In genomic region chr2:163155279-163155883, GRCh38 we compare ENCODE assay signal across 8 cellular contexts.
DNase-seq lines count a peak whose midpoint lies in the region; ATAC-seq and TF ChIP-seq lines count a peak whose summit lies in the region.

No MANE protein-coding gene starts in this region.

- intact Hi-C loops in activated CD4-positive, alpha-beta T cell treated with anti-CD3 and anti-CD28 coated beads for 36 hours (cut with DNase I, micrococcal nuclease) = no loop called here

- H3K27ac ChIP-seq in MM.1S (ENCODE audit: low read length) (no peak overlapping the region), upper lobe of left lung (no peak overlapping the region)

- H2AFZ ChIP-seq in MM.1S (ENCODE audit: low read length) = no peak overlapping the region

- CTCF ChIA-PET in activated CD4-positive, alpha-beta T cell treated with anti-CD3 and anti-CD28 coated beads for 36 hours (lab: Charles Lee) = interaction anchor here (0.6 to 1.3 kb wide), 2 partner anchors 27 to 398 kb away, joined by 3 to 4 read pairs; no protein-coding TSS in a partner anchor
- CTCF ChIA-PET in activated CD4-positive, alpha-beta T cell treated with anti-CD3 and anti-CD28 coated beads, Interleukin-2, amount 10 ng/mL, durations not matched to agents 7 days and 5 days (lab: Charles Lee) = no interaction called here

- H4K20me1 ChIP-seq in MM.1S (ENCODE audit: insufficient read depth, low read length) = no peaks in the 10 kb centered on the region

- peaks cover 2% of the 10 kb centered on the region for H3K27me3 Mint-ChIP-seq in activated CD4-positive, alpha-beta T cell treated with anti-CD3 and anti-CD28 coated beads for 36 hours
- no peaks in the 10 kb centered on the region for H3K27me3 Mint-ChIP-seq in activated CD4-positive, alpha-beta T cell treated with anti-CD3 and anti-CD28 coated beads, Interleukin-2, amount 10 ng/mL, durations not matched to agents 7 days and 5 days

- H3K4me3 ChIP-seq in HFF-Myc (replicated peaks; ENCODE audit: low read depth, low read length) = no peak overlapping the region
- H3K4me3 ChIP-seq in MM.1S (ENCODE audit: low read length) = no peak overlapping the region
- no peak overlapping the region for H3K4me3 ChIP-seq in upper lobe of left lung

- H3K27me3 ChIP-seq in MM.1S (replicated peaks; ENCODE audit: insufficient read depth, low read length) (no peaks in the 10 kb centered on the region), upper lobe of left lung (no peaks in the 10 kb centered on the region)

- H3K4me3 Mint-ChIP-seq in activated CD4-positive, alpha-beta T cell treated with anti-CD3 and anti-CD28 coated beads for 36 hours = no peak overlapping the region
- H3K4me3 Mint-ChIP-seq in activated CD4-positive, alpha-beta T cell treated with anti-CD3 and anti-CD28 coated beads, Interleukin-2, amount 10 ng/mL, durations not matched to agents 7 days and 5 days = no peak overlapping the region

- no peaks in the 10 kb centered on the region for H3K9me2 ChIP-seq in MM.1S (replicated peaks; ENCODE audit: insufficient read depth, low read length)

- no peaks in the 10 kb centered on the region for H3K9me3 Mint-ChIP-seq in activated CD4-positive, alpha-beta T cell treated with anti-CD3 and anti-CD28 coated beads for 36 hours (ENCODE audit: low read depth)
- H3K9me3 Mint-ChIP-seq in activated CD4-positive, alpha-beta T cell treated with anti-CD3 and anti-CD28 coated beads, Interleukin-2, amount 10 ng/mL, durations not matched to agents 7 days and 5 days = no peaks in the 10 kb centered on the region

- H3K9me3 ChIP-seq in MM.1S (replicated peaks; ENCODE audit: insufficient read depth, low read length) (no peaks in the 10 kb centered on the region), upper lobe of left lung (no peaks in the 10 kb centered on the region)

- 19 to 30% methylated on average over 3 of the region's 3 CpGs for WGBS in upper lobe of left lung, 2 donors

- H3K36me3 Mint-ChIP-seq in activated CD4-positive, alpha-beta T cell treated with anti-CD3 and anti-CD28 coated beads for 36 hours (ENCODE audit: low read depth) = no peaks in the 10 kb centered on the region
- no peaks in the 10 kb centered on the region for H3K36me3 Mint-ChIP-seq in activated CD4-positive, alpha-beta T cell treated with anti-CD3 and anti-CD28 coated beads, Interleukin-2, amount 10 ng/mL, durations not matched to agents 7 days and 5 days (ENCODE audit: low read depth)

- H3K27ac Mint-ChIP-seq in activated CD4-positive, alpha-beta T cell treated with anti-CD3 and anti-CD28 coated beads for 36 hours = no peak overlapping the region
- H3K27ac Mint-ChIP-seq in activated CD4-positive, alpha-beta T cell treated with anti-CD3 and anti-CD28 coated beads, Interleukin-2, amount 10 ng/mL, durations not matched to agents 7 days and 5 days = no peak overlapping the region

- no peak overlapping the region for H3K4me2 ChIP-seq in MM.1S (ENCODE audit: low read depth, low read length)

- TF ChIP-seq CTCF in HFF-Myc (IDR thresholded peaks at IDR 0.05; ENCODE audit: low read depth, low read length, missing control alignments) (peak; percentile 29), MM.1S (IDR thresholded peaks at IDR 0.05; ENCODE audit: low read length) (peak; percentile 64), upper lobe of left lung (IDR thresholded peaks at IDR 0.05) (peak in 5 of 6 experiments; percentile 35 to 64 (median 40))

- peak; percentile 3 for DNase-seq in activated CD4-positive, alpha-beta T cell treated with anti-CD3 and anti-CD28 coated beads for 36 hours
- no peak for DNase-seq in activated CD4-positive, alpha-beta T cell treated with anti-CD3 and anti-CD28 coated beads, Interleukin-2, amount 10 ng/mL, durations not matched to agents 7 days and 5 days
- DNase-seq in HFF-Myc (ENCODE audit: extremely low read depth, low read depth) (no peak), MM.1S (peak; percentile 51), SW480 (ENCODE audit: low spot score) (peak; percentile 43), iPS DF 4.7 (ENCODE audit: extremely low read depth, low spot score) (peak; percentile 16), upper lobe of left lung (no peak), cortex of kidney (lab: John Stamatoyannopoulos, UW) (no peak)

- H3K4me1 ChIP-seq in MM.1S (ENCODE audit: low read length) (no peaks in the 10 kb centered on the region), upper lobe of left lung (no peaks in the 10 kb centered on the region)

- no peaks in the 10 kb centered on the region for H3F3A ChIP-seq in MM.1S (ENCODE audit: insufficient read depth, low read length)

- H3K79me2 ChIP-seq in MM.1S (ENCODE audit: low read length) = no peaks in the 10 kb centered on the region

- no peak overlapping the region for H3K9ac ChIP-seq in MM.1S (ENCODE audit: low read length)

- no peaks in the 10 kb centered on the region for H3K4me1 Mint-ChIP-seq in activated CD4-positive, alpha-beta T cell treated with anti-CD3 and anti-CD28 coated beads for 36 hours
- H3K4me1 Mint-ChIP-seq in activated CD4-positive, alpha-beta T cell treated with anti-CD3 and anti-CD28 coated beads, Interleukin-2, amount 10 ng/mL, durations not matched to agents 7 days and 5 days = no peaks in the 10 kb centered on the region

- no peak for ATAC-seq in activated CD4-positive, alpha-beta T cell treated with anti-CD3 and anti-CD28 coated beads for 36 hours
- peak in 1 of 2 donors; percentile 49 for ATAC-seq in upper lobe of left lung (ENCODE audit: low FRiP score in 2 of 2)

- TF ChIP-seq EP300 in upper lobe of left lung (IDR thresholded peaks at IDR 0.05) = no peak

- TF ChIP-seq POLR2A in upper lobe of left lung (IDR thresholded peaks at IDR 0.05) = no peak

- POLR2A ChIA-PET in activated CD4-positive, alpha-beta T cell treated with anti-CD3 and anti-CD28 coated beads for 36 hours (lab: Charles Lee) = no interaction called here
- POLR2A ChIA-PET in activated CD4-positive, alpha-beta T cell treated with anti-CD3 and anti-CD28 coated beads, Interleukin-2, amount 10 ng/mL, durations not matched to agents 7 days and 5 days (lab: Charles Lee) = no interaction called here

- H3K36me3 ChIP-seq in MM.1S (replicated peaks; ENCODE audit: insufficient read depth, low read length) (no peaks in the 10 kb centered on the region), upper lobe of left lung (no peaks in the 10 kb centered on the region)

Comparison
In these comparisons a context has a peak if more than half of its experiments do, and no peak if none do; other contexts are left out.
1. DNase-seq: peak in activated CD4-positive, alpha-beta T cell treated with anti-CD3 and anti-CD28 coated beads for 36 hours (single experiment), MM.1S (single experiment), SW480 (single experiment) and iPS DF 4.7 (single experiment); none in activated CD4-positive, alpha-beta T cell treated with anti-CD3 and anti-CD28 coated beads, Interleukin-2, amount 10 ng/mL, durations not matched to agents 7 days and 5 days (single experiment), HFF-Myc (single experiment), upper lobe of left lung (0 of 2) and cortex of kidney (single experiment).
2. Peak in every context shown above with its lines, with median percentiles within 50 percentile points of each other: CTCF ChIP-seq.